ENCODE assay signal across 1 cellular context in the genomic region with DNA sequence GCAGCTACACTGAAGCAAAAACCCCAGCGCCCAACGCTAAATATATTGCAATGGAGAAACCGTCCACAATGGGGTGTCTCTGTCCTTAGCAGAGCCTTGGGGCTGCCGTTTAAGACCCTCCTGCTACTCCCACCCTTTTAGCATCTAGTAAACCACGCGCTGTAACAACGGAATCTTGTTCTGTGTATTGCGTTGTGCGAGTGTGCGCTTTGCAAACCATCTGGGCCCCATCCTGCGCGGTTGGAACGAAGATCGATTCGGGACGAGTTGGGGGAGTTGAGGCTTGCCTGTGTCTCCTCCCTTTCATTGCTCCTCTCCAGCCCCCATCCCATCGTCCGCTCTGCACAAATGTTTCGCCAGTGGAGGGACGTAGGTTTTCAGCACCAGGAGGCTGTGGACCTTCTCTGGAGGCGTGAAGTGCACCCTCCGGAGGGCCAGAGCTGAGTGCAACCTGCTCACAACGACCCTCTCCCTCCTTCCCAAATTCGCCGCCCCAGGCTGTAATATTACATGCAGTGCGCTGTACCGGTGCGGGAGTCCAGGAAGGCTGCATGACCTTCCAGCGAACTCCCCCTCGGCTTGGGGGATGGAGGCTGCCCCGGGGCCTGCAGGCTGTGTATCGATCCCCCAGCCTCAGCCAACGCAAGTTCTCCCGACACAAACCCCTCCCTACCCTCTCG.
A peak's percentile ranks its signal among the peaks of the same experiment; 100 is the strongest.
TF ChIP-seq lines count a peak whose summit lies in the region.

No MANE protein-coding gene starts in this region.

TF ChIP-seq in HepG2, 621 proteins besides CTCF, POLR2A, EP300 and RAD21 (continued from another document and continues in another):
- TF ChIP-seq CREB1 (IDR thresholded peaks at IDR 0.05) (no peak), CREB1 (CRISPR knock-in tag; IDR thresholded peaks at IDR 0.05) (no peak), MIER2 (CRISPR knock-in tag; IDR thresholded peaks at IDR 0.05) (peak; percentile 85), NFIC (IDR thresholded peaks at IDR 0.05; ENCODE audit: low read length) (no peak), ZNF230 (CRISPR knock-in tag; IDR thresholded peaks at IDR 0.05) (no peak), KLF12 (CRISPR knock-in tag; IDR thresholded peaks at IDR 0.05; ENCODE audit: borderline replicate concordance) (no peak), POGZ (CRISPR knock-in tag; IDR thresholded peaks at IDR 0.05) (peak; percentile 55), ZNF674 (CRISPR knock-in tag; IDR thresholded peaks at IDR 0.05; ENCODE audit: low read depth) (no peak), HOXD1 (CRISPR knock-in tag; IDR thresholded peaks at IDR 0.05) (no peak), ZNF124 (CRISPR knock-in tag; IDR thresholded peaks at IDR 0.05) (no peak), MED8 (CRISPR knock-in tag; IDR thresholded peaks at IDR 0.05; ENCODE audit: insufficient replicate concordance) (no peak), KDM1A (CRISPR knock-in tag; IDR thresholded peaks at IDR 0.05) (no peak), U2AF1 (optimal IDR thresholded peaks at IDR 0.05; ENCODE audit: low read depth, low read length) (no peak), TARDBP (CRISPR knock-in tag; IDR thresholded peaks at IDR 0.05) (no peak), SMAD1 (CRISPR knock-in tag; IDR thresholded peaks at IDR 0.05; ENCODE audit: borderline replicate concordance, low read depth) (no peak; the same call in 1 of the 2 replicates), NR2F6 (IDR thresholded peaks at IDR 0.05) (no peak), NR2F6 (CRISPR knock-in tag; IDR thresholded peaks at IDR 0.05) (no peak), ZKSCAN1 (IDR thresholded peaks at IDR 0.05; ENCODE audit: low read length) (no peak), ATF7 (IDR thresholded peaks at IDR 0.05) (no peak), ATF7 (CRISPR knock-in tag; IDR thresholded peaks at IDR 0.05) (no peak), KDM5B (CRISPR knock-in tag; IDR thresholded peaks at IDR 0.05; ENCODE audit: borderline replicate concordance) (no peak; the same call in 1 of the 2 replicates), SMARCC2 (IDR thresholded peaks at IDR 0.05) (no peak), SP1 (IDR thresholded peaks at IDR 0.05) (no peak), SP1 (CRISPR knock-in tag; IDR thresholded peaks at IDR 0.05) (no peak), KLF11 (CRISPR knock-in tag; IDR thresholded peaks at IDR 0.05) (no peak), ZNF703 (CRISPR knock-in tag; IDR thresholded peaks at IDR 0.05; ENCODE audit: borderline replicate concordance) (no peak), IRF2 (CRISPR knock-in tag; IDR thresholded peaks at IDR 0.05) (no peak), ETV5 (CRISPR knock-in tag; IDR thresholded peaks at IDR 0.05; ENCODE audit: borderline replicate concordance) (no peak), SRF (IDR thresholded peaks at IDR 0.05; ENCODE audit: low read depth, low read length) (no peak), ZEB1 (IDR thresholded peaks at IDR 0.05; ENCODE audit: insufficient replicate concordance, low read depth) (no peak), ZNF17 (CRISPR knock-in tag; IDR thresholded peaks at IDR 0.05) (no peak), ZMYM2 (CRISPR knock-in tag; IDR thresholded peaks at IDR 0.05) (no peak), ZNF282 (IDR thresholded peaks at IDR 0.05; ENCODE audit: partially characterized antibody) (no peak), ZNF776 (CRISPR knock-in tag; IDR thresholded peaks at IDR 0.05) (no peak), KAT2B (IDR thresholded peaks at IDR 0.05; ENCODE audit: borderline replicate concordance, low read depth, low read length) (no peak), ZBTB42 (CRISPR knock-in tag; IDR thresholded peaks at IDR 0.05) (peak; percentile 74)
- TF ChIP-seq, protein P1, sequence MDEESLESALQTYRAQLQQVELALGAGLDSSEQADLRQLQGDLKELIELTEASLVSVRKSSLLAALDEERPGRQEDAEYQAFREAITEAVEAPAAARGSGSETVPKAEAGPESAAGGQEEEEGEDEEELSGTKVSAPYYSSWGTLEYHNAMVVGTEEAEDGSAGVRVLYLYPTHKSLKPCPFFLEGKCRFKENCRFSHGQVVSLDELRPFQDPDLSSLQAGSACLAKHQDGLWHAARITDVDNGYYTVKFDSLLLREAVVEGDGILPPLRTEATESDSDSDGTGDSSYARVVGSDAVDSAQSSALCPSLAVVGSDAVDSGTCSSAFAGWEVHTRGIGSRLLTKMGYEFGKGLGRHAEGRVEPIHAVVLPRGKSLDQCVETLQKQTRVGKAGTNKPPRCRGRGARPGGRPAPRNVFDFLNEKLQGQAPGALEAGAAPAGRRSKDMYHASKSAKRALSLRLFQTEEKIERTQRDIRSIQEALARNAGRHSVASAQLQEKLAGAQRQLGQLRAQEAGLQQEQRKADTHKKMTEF (CRISPR knock-in tag; IDR thresholded peaks at IDR 0.05) = no peak
- TF ChIP-seq, protein P2, sequence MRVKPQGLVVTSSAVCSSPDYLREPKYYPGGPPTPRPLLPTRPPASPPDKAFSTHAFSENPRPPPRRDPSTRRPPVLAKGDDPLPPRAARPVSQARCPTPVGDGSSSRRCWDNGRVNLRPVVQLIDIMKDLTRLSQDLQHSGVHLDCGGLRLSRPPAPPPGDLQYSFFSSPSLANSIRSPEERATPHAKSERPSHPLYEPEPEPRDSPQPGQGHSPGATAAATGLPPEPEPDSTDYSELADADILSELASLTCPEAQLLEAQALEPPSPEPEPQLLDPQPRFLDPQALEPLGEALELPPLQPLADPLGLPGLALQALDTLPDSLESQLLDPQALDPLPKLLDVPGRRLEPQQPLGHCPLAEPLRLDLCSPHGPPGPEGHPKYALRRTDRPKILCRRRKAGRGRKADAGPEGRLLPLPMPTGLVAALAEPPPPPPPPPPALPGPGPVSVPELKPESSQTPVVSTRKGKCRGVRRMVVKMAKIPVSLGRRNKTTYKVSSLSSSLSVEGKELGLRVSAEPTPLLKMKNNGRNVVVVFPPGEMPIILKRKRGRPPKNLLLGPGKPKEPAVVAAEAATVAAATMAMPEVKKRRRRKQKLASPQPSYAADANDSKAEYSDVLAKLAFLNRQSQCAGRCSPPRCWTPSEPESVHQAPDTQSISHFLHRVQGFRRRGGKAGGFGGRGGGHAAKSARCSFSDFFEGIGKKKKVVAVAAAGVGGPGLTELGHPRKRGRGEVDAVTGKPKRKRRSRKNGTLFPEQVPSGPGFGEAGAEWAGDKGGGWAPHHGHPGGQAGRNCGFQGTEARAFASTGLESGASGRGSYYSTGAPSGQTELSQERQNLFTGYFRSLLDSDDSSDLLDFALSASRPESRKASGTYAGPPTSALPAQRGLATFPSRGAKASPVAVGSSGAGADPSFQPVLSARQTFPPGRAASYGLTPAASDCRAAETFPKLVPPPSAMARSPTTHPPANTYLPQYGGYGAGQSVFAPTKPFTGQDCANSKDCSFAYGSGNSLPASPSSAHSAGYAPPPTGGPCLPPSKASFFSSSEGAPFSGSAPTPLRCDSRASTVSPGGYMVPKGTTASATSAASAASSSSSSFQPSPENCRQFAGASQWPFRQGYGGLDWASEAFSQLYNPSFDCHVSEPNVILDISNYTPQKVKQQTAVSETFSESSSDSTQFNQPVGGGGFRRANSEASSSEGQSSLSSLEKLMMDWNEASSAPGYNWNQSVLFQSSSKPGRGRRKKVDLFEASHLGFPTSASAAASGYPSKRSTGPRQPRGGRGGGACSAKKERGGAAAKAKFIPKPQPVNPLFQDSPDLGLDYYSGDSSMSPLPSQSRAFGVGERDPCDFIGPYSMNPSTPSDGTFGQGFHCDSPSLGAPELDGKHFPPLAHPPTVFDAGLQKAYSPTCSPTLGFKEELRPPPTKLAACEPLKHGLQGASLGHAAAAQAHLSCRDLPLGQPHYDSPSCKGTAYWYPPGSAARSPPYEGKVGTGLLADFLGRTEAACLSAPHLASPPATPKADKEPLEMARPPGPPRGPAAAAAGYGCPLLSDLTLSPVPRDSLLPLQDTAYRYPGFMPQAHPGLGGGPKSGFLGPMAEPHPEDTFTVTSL (CRISPR knock-in tag; IDR thresholded peaks at IDR 0.05; ENCODE audit: borderline replicate concordance) = no peak
- TF ChIP-seq, protein P3, sequence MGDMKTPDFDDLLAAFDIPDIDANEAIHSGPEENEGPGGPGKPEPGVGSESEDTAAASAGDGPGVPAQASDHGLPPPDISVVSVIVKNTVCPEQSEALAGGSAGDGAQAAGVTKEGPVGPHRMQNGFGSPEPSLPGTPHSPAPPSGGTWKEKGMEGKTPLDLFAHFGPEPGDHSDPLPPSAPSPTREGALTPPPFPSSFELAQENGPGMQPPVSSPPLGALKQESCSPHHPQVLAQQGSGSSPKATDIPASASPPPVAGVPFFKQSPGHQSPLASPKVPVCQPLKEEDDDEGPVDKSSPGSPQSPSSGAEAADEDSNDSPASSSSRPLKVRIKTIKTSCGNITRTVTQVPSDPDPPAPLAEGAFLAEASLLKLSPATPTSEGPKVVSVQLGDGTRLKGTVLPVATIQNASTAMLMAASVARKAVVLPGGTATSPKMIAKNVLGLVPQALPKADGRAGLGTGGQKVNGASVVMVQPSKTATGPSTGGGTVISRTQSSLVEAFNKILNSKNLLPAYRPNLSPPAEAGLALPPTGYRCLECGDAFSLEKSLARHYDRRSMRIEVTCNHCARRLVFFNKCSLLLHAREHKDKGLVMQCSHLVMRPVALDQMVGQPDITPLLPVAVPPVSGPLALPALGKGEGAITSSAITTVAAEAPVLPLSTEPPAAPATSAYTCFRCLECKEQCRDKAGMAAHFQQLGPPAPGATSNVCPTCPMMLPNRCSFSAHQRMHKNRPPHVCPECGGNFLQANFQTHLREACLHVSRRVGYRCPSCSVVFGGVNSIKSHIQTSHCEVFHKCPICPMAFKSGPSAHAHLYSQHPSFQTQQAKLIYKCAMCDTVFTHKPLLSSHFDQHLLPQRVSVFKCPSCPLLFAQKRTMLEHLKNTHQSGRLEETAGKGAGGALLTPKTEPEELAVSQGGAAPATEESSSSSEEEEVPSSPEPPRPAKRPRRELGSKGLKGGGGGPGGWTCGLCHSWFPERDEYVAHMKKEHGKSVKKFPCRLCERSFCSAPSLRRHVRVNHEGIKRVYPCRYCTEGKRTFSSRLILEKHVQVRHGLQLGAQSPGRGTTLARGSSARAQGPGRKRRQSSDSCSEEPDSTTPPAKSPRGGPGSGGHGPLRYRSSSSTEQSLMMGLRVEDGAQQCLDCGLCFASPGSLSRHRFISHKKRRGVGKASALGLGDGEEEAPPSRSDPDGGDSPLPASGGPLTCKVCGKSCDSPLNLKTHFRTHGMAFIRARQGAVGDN (CRISPR knock-in tag; IDR thresholded peaks at IDR 0.05) = peak; percentile 82
- TF ChIP-seq, protein P4, sequence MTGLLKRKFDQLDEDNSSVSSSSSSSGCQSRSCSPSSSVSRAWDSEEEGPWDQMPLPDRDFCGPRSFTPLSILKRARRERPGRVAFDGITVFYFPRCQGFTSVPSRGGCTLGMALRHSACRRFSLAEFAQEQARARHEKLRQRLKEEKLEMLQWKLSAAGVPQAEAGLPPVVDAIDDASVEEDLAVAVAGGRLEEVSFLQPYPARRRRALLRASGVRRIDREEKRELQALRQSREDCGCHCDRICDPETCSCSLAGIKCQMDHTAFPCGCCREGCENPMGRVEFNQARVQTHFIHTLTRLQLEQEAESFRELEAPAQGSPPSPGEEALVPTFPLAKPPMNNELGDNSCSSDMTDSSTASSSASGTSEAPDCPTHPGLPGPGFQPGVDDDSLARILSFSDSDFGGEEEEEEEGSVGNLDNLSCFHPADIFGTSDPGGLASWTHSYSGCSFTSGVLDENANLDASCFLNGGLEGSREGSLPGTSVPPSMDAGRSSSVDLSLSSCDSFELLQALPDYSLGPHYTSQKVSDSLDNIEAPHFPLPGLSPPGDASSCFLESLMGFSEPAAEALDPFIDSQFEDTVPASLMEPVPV (CRISPR knock-in tag; IDR thresholded peaks at IDR 0.05) = no peak
- TF ChIP-seq, protein P5, sequence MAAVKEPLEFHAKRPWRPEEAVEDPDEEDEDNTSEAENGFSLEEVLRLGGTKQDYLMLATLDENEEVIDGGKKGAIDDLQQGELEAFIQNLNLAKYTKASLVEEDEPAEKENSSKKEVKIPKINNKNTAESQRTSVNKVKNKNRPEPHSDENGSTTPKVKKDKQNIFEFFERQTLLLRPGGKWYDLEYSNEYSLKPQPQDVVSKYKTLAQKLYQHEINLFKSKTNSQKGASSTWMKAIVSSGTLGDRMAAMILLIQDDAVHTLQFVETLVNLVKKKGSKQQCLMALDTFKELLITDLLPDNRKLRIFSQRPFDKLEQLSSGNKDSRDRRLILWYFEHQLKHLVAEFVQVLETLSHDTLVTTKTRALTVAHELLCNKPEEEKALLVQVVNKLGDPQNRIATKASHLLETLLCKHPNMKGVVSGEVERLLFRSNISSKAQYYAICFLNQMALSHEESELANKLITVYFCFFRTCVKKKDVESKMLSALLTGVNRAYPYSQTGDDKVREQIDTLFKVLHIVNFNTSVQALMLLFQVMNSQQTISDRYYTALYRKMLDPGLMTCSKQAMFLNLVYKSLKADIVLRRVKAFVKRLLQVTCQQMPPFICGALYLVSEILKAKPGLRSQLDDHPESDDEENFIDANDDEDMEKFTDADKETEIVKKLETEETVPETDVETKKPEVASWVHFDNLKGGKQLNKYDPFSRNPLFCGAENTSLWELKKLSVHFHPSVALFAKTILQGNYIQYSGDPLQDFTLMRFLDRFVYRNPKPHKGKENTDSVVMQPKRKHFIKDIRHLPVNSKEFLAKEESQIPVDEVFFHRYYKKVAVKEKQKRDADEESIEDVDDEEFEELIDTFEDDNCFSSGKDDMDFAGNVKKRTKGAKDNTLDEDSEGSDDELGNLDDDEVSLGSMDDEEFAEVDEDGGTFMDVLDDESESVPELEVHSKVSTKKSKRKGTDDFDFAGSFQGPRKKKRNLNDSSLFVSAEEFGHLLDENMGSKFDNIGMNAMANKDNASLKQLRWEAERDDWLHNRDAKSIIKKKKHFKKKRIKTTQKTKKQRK (IDR thresholded peaks at IDR 0.05; ENCODE audit: low read length) = no peak
- TF ChIP-seq, protein P6, sequence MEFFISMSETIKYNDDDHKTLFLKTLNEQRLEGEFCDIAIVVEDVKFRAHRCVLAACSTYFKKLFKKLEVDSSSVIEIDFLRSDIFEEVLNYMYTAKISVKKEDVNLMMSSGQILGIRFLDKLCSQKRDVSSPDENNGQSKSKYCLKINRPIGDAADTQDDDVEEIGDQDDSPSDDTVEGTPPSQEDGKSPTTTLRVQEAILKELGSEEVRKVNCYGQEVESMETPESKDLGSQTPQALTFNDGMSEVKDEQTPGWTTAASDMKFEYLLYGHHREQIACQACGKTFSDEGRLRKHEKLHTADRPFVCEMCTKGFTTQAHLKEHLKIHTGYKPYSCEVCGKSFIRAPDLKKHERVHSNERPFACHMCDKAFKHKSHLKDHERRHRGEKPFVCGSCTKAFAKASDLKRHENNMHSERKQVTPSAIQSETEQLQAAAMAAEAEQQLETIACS (CRISPR knock-in tag; IDR thresholded peaks at IDR 0.05) = no peak
- TF ChIP-seq, protein P7, sequence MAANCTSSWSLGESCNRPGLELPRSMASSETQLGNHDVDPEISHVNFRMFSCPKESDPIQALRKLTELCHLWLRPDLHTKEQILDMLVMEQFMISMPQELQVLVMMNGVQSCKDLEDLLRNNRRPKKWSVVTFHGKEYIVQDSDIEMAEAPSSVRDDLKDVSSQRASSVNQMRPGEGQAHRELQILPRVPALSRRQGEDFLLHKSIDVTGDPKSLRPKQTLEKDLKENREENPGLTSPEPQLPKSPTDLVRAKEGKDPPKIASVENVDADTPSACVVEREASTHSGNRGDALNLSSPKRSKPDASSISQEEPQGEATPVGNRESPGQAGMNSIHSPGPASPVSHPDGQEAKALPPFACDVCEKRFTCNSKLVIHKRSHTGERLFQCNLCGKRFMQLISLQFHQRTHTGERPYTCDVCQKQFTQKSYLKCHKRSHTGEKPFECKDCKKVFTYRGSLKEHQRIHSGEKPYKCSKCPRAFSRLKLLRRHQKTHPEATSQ (CRISPR knock-in tag; IDR thresholded peaks at IDR 0.05; ENCODE audit: borderline replicate concordance) = no peak
